Comparison of ENCODE assay signal across 1 cellular context in the genomic region with DNA sequence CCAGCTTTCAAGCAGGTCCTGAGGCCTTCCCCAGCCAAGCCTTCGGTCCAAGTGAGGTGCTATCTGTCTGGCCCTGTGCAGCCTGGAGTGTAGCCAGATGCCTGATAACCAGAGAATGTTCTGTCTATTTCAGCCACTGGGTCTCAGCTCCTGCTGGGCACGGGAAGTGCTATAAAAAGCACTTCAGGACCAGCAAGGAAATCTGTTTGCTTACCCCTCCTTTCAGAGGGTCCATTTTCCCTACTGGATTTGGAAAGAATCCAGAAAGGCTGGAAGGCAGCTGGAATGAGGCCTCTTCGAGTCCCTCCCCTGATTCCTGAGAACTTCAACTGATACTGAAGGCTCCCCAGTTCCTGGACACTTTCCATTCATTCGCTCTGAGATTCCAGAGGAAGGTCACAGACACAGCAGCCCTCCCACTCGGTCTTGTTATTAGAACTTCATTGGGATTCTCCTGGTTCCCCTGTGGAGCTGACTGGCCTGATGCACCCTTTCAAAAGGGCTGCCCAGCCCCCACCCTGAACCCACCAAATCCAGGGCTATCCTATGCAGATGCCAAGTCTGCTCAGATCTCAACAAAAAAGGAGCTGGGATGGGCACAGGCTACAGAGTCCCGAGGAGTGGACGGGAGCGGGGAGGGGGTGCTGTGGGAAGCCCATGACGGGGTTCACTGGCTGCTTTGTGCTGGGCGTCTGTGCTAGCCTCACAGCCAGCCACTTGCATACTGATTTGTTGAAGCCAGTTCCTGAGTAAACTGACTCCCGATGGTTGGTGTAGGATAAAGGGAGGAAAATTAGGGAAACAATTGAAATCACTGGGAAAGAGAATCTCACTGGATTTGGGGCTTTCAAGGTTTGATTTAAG.
TF ChIP-seq lines count a peak whose summit lies in the region.

No MANE protein-coding gene starts in this region.

TF ChIP-seq in SK-N-SH treated with all-trans-retinoic acid at 6 μM for 48 hours, 23 proteins besides CTCF, POLR2A, EP300 and RAD21:
- TF ChIP-seq TCF4 (CRISPR knock-in tag; IDR thresholded peaks at IDR 0.05; ENCODE audit: borderline replicate concordance) (no peak), ZC3H10 (CRISPR knock-in tag; IDR thresholded peaks at IDR 0.05) (no peak), ARNTL (CRISPR knock-in tag; IDR thresholded peaks at IDR 0.05; ENCODE audit: borderline replicate concordance, low read depth) (no peak), OSR1 (CRISPR knock-in tag; IDR thresholded peaks at IDR 0.05) (no peak), ZFP30 (CRISPR knock-in tag; IDR thresholded peaks at IDR 0.05) (no peak), ZNF70 (CRISPR knock-in tag; IDR thresholded peaks at IDR 0.05) (no peak), GLIS3 (CRISPR knock-in tag; IDR thresholded peaks at IDR 0.05) (no peak), BACH2 (CRISPR knock-in tag; IDR thresholded peaks at IDR 0.05; ENCODE audit: borderline replicate concordance) (no peak), ZNF565 (CRISPR knock-in tag; conservative IDR thresholded peaks at IDR 0.05; ENCODE audit: low read depth) (no peak), ZNF8 (CRISPR knock-in tag; IDR thresholded peaks at IDR 0.05) (no peak), ESRRG (CRISPR knock-in tag; IDR thresholded peaks at IDR 0.05) (no peak)
- TF ChIP-seq, protein P1, sequence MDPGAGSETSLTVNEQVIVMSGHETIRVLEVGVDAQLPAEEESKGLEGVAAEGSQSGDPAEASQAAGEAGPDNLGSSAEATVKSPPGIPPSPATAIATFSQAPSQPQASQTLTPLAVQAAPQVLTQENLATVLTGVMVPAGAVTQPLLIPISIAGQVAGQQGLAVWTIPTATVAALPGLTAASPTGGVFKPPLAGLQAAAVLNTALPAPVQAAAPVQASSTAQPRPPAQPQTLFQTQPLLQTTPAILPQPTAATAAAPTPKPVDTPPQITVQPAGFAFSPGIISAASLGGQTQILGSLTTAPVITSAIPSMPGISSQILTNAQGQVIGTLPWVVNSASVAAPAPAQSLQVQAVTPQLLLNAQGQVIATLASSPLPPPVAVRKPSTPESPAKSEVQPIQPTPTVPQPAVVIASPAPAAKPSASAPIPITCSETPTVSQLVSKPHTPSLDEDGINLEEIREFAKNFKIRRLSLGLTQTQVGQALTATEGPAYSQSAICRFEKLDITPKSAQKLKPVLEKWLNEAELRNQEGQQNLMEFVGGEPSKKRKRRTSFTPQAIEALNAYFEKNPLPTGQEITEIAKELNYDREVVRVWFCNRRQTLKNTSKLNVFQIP (CRISPR knock-in tag; IDR thresholded peaks at IDR 0.05; ENCODE audit: borderline replicate concordance, low read depth): no peak
